In the genomic region with DNA sequence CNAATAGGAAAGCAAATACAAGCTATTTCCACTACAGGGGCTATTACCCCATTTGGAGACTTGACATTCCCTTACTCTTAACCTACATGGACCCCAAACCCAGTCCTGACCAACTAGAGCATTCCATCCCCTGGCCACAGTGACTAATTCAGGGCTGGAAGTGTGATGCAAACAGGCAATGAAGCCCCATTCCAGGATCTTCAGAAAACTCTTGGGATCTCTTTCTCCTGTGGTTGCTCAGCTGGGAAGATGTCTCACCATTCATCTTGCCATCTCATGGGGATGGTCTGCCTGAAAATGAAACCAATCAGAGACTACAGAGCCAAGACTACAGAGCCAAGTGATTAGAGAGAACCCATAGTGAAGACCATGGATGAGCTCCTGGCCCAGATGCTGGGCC, we compare ENCODE assay signal across 18 cellular contexts.
A peak's percentile ranks its signal among the peaks of the same experiment; 100 is the strongest.
DNase-seq lines count a peak whose midpoint lies in the region; ATAC-seq and TF ChIP-seq lines count a peak whose summit lies in the region.
"Had no signal": no experiment of that assay in that cellular context is flagged by ENCODE, and none has a peak within 500 bp of the region (broad histone marks: within the 10 kb centered on the region; RNA-seq: fewer than 3 reads in every experiment).

No MANE protein-coding gene starts in this region.

- H3K27ac Mint-ChIP-seq in HFFc6 (peak overlapping the region; percentile 94), Caco-2 (ENCODE audit: unreplicated experiment) (no peak overlapping the region), osteocyte (ENCODE audit: unreplicated experiment) (no peak overlapping the region)
- H3K27ac Mint-ChIP-seq: CD4-positive, alpha-beta memory T cell had no signal

- CTCF ChIA-PET in Caco-2 (lab: Charles Lee) = no interaction called here

- H3K4me1 ChIP-seq in Caco-2 = no peaks in the 10 kb centered on the region
- H3K4me1 ChIP-seq: Peyer's patch had no signal

- TF ChIP-seq CTCF in HFFc6 (IDR thresholded peaks at IDR 0.05) = no peak
- no peak for TF ChIP-seq CTCF in Caco-2 (IDR thresholded peaks at IDR 0.05; ENCODE audit: insufficient read depth in 1 of 2, low read depth in 1 of 2, low read length in 1 of 2, severe bottlenecking in 1 of 2, unreplicated experiment in 1 of 2)
- no peak for TF ChIP-seq CTCF in osteocyte (IDR thresholded peaks at IDR 0.05)

- no peaks in the 10 kb centered on the region for H3K36me3 ChIP-seq in Caco-2 (ENCODE audit: control insufficient read depth, insufficient read depth, low read length)
- H3K36me3 ChIP-seq: Peyer's patch had no signal

- peaks cover 84% of the 10 kb centered on the region for H3K4me1 Mint-ChIP-seq in HFFc6 (ENCODE audit: low read depth)
- H3K4me1 Mint-ChIP-seq in Caco-2 (ENCODE audit: low read depth, unreplicated experiment) = no peaks in the 10 kb centered on the region
- peaks cover 64% of the 10 kb centered on the region for H3K4me1 Mint-ChIP-seq in osteocyte (ENCODE audit: unreplicated experiment)
- H3K4me1 Mint-ChIP-seq: CD4-positive, alpha-beta memory T cell had no signal

- no peaks in the 10 kb centered on the region for H3K9me3 ChIP-seq in Caco-2
- H3K9me3 ChIP-seq: Peyer's patch had no signal

- H3K9me3 Mint-ChIP-seq in HFFc6 = no peaks in the 10 kb centered on the region
- no peaks in the 10 kb centered on the region for H3K9me3 Mint-ChIP-seq in Caco-2 (ENCODE audit: unreplicated experiment)
- peaks cover 5% of the 10 kb centered on the region for H3K9me3 Mint-ChIP-seq in osteocyte (ENCODE audit: unreplicated experiment)
- H3K9me3 Mint-ChIP-seq: CD4-positive, alpha-beta memory T cell had no signal

- H3K36me3 Mint-ChIP-seq in HFFc6 (ENCODE audit: low read depth) (no peaks in the 10 kb centered on the region), Caco-2 (ENCODE audit: insufficient read depth, unreplicated experiment) (no peaks in the 10 kb centered on the region), osteocyte (ENCODE audit: unreplicated experiment) (peaks cover 2% of the 10 kb centered on the region)
- H3K36me3 Mint-ChIP-seq: CD4-positive, alpha-beta memory T cell had no signal

- no peak overlapping the region for H3K4me3 ChIP-seq in Caco-2 (ENCODE audit: low read depth, low read length)
- H3K4me3 ChIP-seq: Peyer's patch had no signal

- no TSS peak for BruUV-seq in Caco-2 (replicated peaks; lab: Mats Ljungman, UMichigan)

- no peaks in the 10 kb centered on the region; the same call in 1 of the 2 replicates for H3K27me3 ChIP-seq in Caco-2 (replicated peaks; ENCODE audit: control insufficient read depth, insufficient read depth, low read length)
- H3K27me3 ChIP-seq: Peyer's patch had no signal

- no peak for DNase-seq in HFFc6
- peak; percentile 50 for DNase-seq in amniotic epithelial cell (ENCODE audit: low read depth)
- peak; percentile 46 for DNase-seq in glomerular visceral epithelial cell (ENCODE audit: extremely low spot score)
- peak; percentile 64 for DNase-seq in stromal cell of bone marrow (ENCODE audit: low read depth)
- no peak for DNase-seq in T-helper 2 cell
- DNase-seq in Caco-2 = no peak
- no peak for DNase-seq in osteocyte (ENCODE audit: extremely low spot score, unreplicated experiment)
- DNase-seq: CD4-positive, alpha-beta memory T cell; GDM1; H7; MV-4-11; NCI-H1436; NCI-H2029; NCI-H2171 treated with DMSO at 0.1 percent for 48 hours; NCI-H82; Peyer's patch; SHP77 treated with DMSO at 0.1 percent for 48 hours had no signal

- no peak for ATAC-seq in HG03139 (IDR thresholded peaks at IDR 0.05; ENCODE audit: unreplicated experiment)

- intact Hi-C loops in Caco-2 (cut with micrococcal nuclease; ENCODE audit: unreplicated experiment) = no loop called here

- H3K27me3 Mint-ChIP-seq in HFFc6 (ENCODE audit: insufficient read depth) (no peaks in the 10 kb centered on the region; the same call in 1 of the 2 replicates), Caco-2 (ENCODE audit: insufficient read depth, unreplicated experiment) (peaks cover 23% of the 10 kb centered on the region), osteocyte (ENCODE audit: unreplicated experiment) (no peaks in the 10 kb centered on the region)
- H3K27me3 Mint-ChIP-seq: CD4-positive, alpha-beta memory T cell had no signal

- 0 out of 2 replicates have a peak overlapping the region, but pooled peaks have one; percentile 5 for H3K4me3 Mint-ChIP-seq in HFFc6
- no peak overlapping the region for H3K4me3 Mint-ChIP-seq in Caco-2 (ENCODE audit: unreplicated experiment)
- H3K4me3 Mint-ChIP-seq in osteocyte (ENCODE audit: unreplicated experiment) = no peak overlapping the region
- H3K4me3 Mint-ChIP-seq: CD4-positive, alpha-beta memory T cell had no signal

- POLR2A ChIA-PET in Caco-2 (lab: Charles Lee) = no interaction called here

Comparison
In these comparisons a context has a peak if more than half of its experiments do, and no peak if none do; other contexts are left out.
1. DNase-seq: peak in amniotic epithelial cell (single experiment), glomerular visceral epithelial cell (single experiment) and stromal cell of bone marrow (single experiment); none in HFFc6 (single experiment), T-helper 2 cell (0 of 5), Caco-2 (0 of 2) and osteocyte (single experiment).